Comparison of ENCODE assay signal across 20 cellular contexts in genomic region chr17:63142836-63143235, GRCh38.
DNase-seq lines count a peak whose midpoint lies in the region; ATAC-seq and TF ChIP-seq lines count a peak whose summit lies in the region.
"Had no signal": no experiment of that assay in that cellular context is flagged by ENCODE, and none has a peak within 500 bp of the region (broad histone marks: within the 10 kb centered on the region; RNA-seq: fewer than 3 reads in every experiment).

No MANE protein-coding gene starts in this region.

- DNase-seq in NCI-H82 (lab: John Stamatoyannopoulos, UW) (peak; percentile 13), NCI-H82 treated with DMSO at 0.1 percent for 48 hours (lab: John Stamatoyannopoulos, UW; ENCODE audit: unreplicated experiment) (no peak), NCI-H69 (lab: John Stamatoyannopoulos, UW) (peak; percentile 16), DMS79 treated with DMSO at 0.1 percent for 48 hours (lab: John Stamatoyannopoulos, UW) (no peak), colonic mucosa (no peak), SIG-M5 treated with dmso at 0.1 percent for 504 hours (lab: John Stamatoyannopoulos, UW; ENCODE audit: unreplicated experiment) (no peak)
- DNase-seq: CD4-positive, CD25-positive, alpha-beta regulatory T cell; CD8-positive, alpha-beta T cell; DMS 273 treated with DMSO at 0.1 percent for 48 hours; DMS79; GF-D8; GM23248; H9 had no signal

- no peak overlapping the region for H3K4me3 ChIP-seq in colonic mucosa
- H3K4me3 ChIP-seq: BLaER1, GM23248 had no signal

- H3K27ac ChIP-seq in colonic mucosa = no peak overlapping the region
- H3K27ac ChIP-seq: 22Rv1, BLaER1, C4-2B, GM23248 had no signal

- no peaks in the 10 kb centered on the region for H3K27me3 Mint-ChIP-seq in brain
- H3K27me3 Mint-ChIP-seq: B cell had no signal

- H3K36me3 Mint-ChIP-seq in brain = peaks cover 28% of the 10 kb centered on the region
- H3K36me3 Mint-ChIP-seq: CD4-positive, CD25-positive, alpha-beta regulatory T cell; CD8-positive, alpha-beta T cell had no signal

- H3K4me1 Mint-ChIP-seq in brain = peaks cover 47% of the 10 kb centered on the region

- H3K27ac Mint-ChIP-seq in brain = peak overlapping the region in 3 of 5 experiments; percentile 9 to 26 (median 18)
- H3K27ac Mint-ChIP-seq: B cell; CD4-positive, CD25-positive, alpha-beta regulatory T cell; CD8-positive, alpha-beta T cell; H9 had no signal

- H3K9me3 Mint-ChIP-seq in brain = peaks cover 3 to 16% (median 7%) of the 10 kb centered on the region in 5 experiments
- H3K9me3 Mint-ChIP-seq: CD4-positive, CD25-positive, alpha-beta regulatory T cell; CD8-positive, alpha-beta T cell; H9 had no signal

- H3K9ac ChIP-seq in colonic mucosa (ENCODE audit: low read depth in 2 of 2, low read length in 2 of 2) = no peak overlapping the region
- H3K9ac ChIP-seq: BLaER1, GM23248 had no signal

- H3K36me3 ChIP-seq in colonic mucosa = no peaks in the 10 kb centered on the region
- H3K36me3 ChIP-seq: BLaER1 had no signal

- intact Hi-C loops in colonic mucosa (cut with DNase I) = no loop called here

- no peaks in the 10 kb centered on the region for H3K4me1 ChIP-seq in colonic mucosa

- H3K4me3 Mint-ChIP-seq in brain = peak overlapping the region in 1 of 5 experiments; percentile 29
- H3K4me3 Mint-ChIP-seq: B cell; CD4-positive, CD25-positive, alpha-beta regulatory T cell; CD8-positive, alpha-beta T cell; H9 had no signal

- no peak for TF ChIP-seq CTCF in brain (conservative IDR thresholded peaks at IDR 0.05)
- TF ChIP-seq CTCF in colonic mucosa (IDR thresholded peaks at IDR 0.05) = no peak

- no peaks in the 10 kb centered on the region for H3K27me3 ChIP-seq in colonic mucosa
- H3K27me3 ChIP-seq: BLaER1 had no signal

- H3K9me3 ChIP-seq in colonic mucosa = no peaks in the 10 kb centered on the region
- H3K9me3 ChIP-seq: BLaER1 had no signal

- ATAC-seq in GM21619 (IDR thresholded peaks at IDR 0.05; ENCODE audit: unreplicated experiment) = no peak
- ATAC-seq: CD8-positive, alpha-beta T cell; HCT116 had no signal

Comparison
In these comparisons a context has a peak if more than half of its experiments do, and no peak if none do; other contexts are left out.
1. DNase-seq: peak in NCI-H82 (single experiment) and NCI-H69 (single experiment); none in NCI-H82 treated with DMSO at 0.1 percent for 48 hours (single experiment), DMS79 treated with DMSO at 0.1 percent for 48 hours (single experiment), colonic mucosa (single experiment) and SIG-M5 treated with dmso at 0.1 percent for 504 hours (single experiment).